In the genomic region with DNA sequence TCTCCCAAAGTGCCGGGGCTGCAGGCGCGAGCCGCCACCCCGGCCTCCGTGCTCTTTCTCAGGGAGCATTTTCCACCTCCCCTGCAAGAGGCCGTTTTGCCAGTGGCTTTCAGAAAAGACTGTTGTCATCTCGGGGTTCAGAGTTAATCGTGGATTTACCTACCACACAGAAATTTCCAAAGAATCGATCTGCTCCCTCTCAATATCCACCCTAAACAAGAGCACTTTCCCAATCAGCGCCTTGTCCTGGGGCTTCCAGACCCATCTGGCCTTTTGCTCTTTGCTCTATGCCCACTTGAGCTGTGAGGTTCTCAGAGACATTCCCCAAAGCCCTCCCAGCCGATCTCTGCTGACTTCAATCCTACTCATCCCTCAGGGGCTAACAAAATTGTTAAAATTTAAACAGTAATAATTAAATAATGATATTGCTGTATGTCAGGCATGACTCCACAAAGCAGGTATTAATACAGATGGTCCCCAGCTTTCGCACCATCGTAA, we compare ENCODE assay signal across 8 cellular contexts.
DNase-seq lines count a peak whose midpoint lies in the region; ATAC-seq, FAIRE-seq and TF ChIP-seq lines count a peak whose summit lies in the region.

No MANE protein-coding gene starts in this region.

- no peaks in the 10 kb centered on the region for H3K27me3 ChIP-seq in CD8-positive, alpha-beta memory T cell (ENCODE audit: insufficient read depth, low read length, poor library complexity, severe bottlenecking)
- H3K27me3 ChIP-seq in OCI-LY1 (ENCODE audit: insufficient read depth, low read length), result no peaks in the 10 kb centered on the region
- H3K27me3 ChIP-seq in endothelial cell of umbilical vein (ENCODE audit: control insufficient read depth in 2 of 2, insufficient read depth in 2 of 2, low read length in 2 of 2), result no peaks in the 10 kb centered on the region
- no peaks in the 10 kb centered on the region for H3K27me3 ChIP-seq in psoas muscle (ENCODE audit: insufficient read depth in 3 of 3, low read length in 2 of 3)

- dilution Hi-C loops in endothelial cell of umbilical vein (cut with MboI; ENCODE audit: extremely low pct_ligation_motif_present, low sequenced_read_pairs), result no loop called here

- 88 to 90% (median 89%) methylated on average over 14 of the region's 14 CpGs for WGBS in psoas muscle, 3 donors

- H3K79me2 ChIP-seq in OCI-LY1 (ENCODE audit: insufficient read depth, low read length) (no peaks in the 10 kb centered on the region), endothelial cell of umbilical vein (ENCODE audit: control insufficient read depth, insufficient read depth, low read length) (no peaks in the 10 kb centered on the region)

- H3K4me2 ChIP-seq in OCI-LY1 (ENCODE audit: low read length) (peak overlapping the region; percentile 50), endothelial cell of umbilical vein (ENCODE audit: insufficient read depth, low read length) (no peak overlapping the region)

- H3K4me1 Mint-ChIP-seq in CD8-positive, alpha-beta memory T cell, result peaks cover 13 to 21% (median 16%) of the 10 kb centered on the region in 3 donors
- H3K4me1 Mint-ChIP-seq in nephron progenitor cell, result peaks cover 57% of the 10 kb centered on the region

- no peak for ATAC-seq in psoas muscle
- ATAC-seq in GM19351 (IDR thresholded peaks at IDR 0.05; ENCODE audit: unreplicated experiment), result no peak

- H3F3A ChIP-seq in OCI-LY1 (ENCODE audit: insufficient read depth, low read length), result no peaks in the 10 kb centered on the region

- FAIRE-seq in endothelial cell of umbilical vein (lab: Jason Lieb, UNC), result no peak

- H3K9me2 ChIP-seq in OCI-LY1 (ENCODE audit: low read depth, low read length), result no peaks in the 10 kb centered on the region

- DNase-seq in CD8-positive, alpha-beta memory T cell, result no peak
- DNase-seq in endothelial cell of umbilical vein (ENCODE audit: low read depth, low spot score) (peak; percentile 4), psoas muscle (peak in 1 of 2 donors; percentile 6), amniotic stem cell (lab: John Stamatoyannopoulos, UW) (no peak), nephron progenitor cell (no peak), GM20000 (ENCODE audit: low spot score) (no peak)

- H3K9me3 Mint-ChIP-seq in CD8-positive, alpha-beta memory T cell, result no peaks in the 10 kb centered on the region
- peaks cover 10% of the 10 kb centered on the region for H3K9me3 Mint-ChIP-seq in nephron progenitor cell

- peaks cover 0 to 2% of the 10 kb centered on the region in 2 donors for H3K27me3 Mint-ChIP-seq in CD8-positive, alpha-beta memory T cell
- H3K27me3 Mint-ChIP-seq in nephron progenitor cell (ENCODE audit: low read depth, poor library complexity), result peaks cover 11% of the 10 kb centered on the region

- POLR2A ChIA-PET in CD8-positive, alpha-beta memory T cell (lab: Charles Lee), result interaction anchor here (0.7 to 1.5 kb wide), 2 partner anchors 175 to 180 kb away, joined by 3 to 7 read pairs; partner anchors contain the start of gene WNK1
- POLR2A ChIA-PET in endothelial cell of umbilical vein (lab: Charles Lee), result no interaction called here

- peak overlapping the region; percentile 30 for H3K4me3 ChIP-seq in CD8-positive, alpha-beta memory T cell (ENCODE audit: low read length)
- H3K4me3 ChIP-seq in OCI-LY1 (ENCODE audit: low read depth, low read length, poor library complexity, severe bottlenecking), result peak overlapping the region; percentile 30
- H3K4me3 ChIP-seq in endothelial cell of umbilical vein (replicated peaks in 1 of 3; ENCODE audit: insufficient read depth in 1 of 3, low read depth in 1 of 3, low read length in 3 of 3), result no peak overlapping the region
- peak overlapping the region; percentile 48 for H3K4me3 ChIP-seq in psoas muscle

- peaks cover 14% of the 10 kb centered on the region for H3K4me1 ChIP-seq in CD8-positive, alpha-beta memory T cell (ENCODE audit: insufficient read depth, low read length)
- H3K4me1 ChIP-seq in OCI-LY1 (ENCODE audit: insufficient read depth, low read length, severe bottlenecking) (peaks cover 19% of the 10 kb centered on the region), endothelial cell of umbilical vein (ENCODE audit: control insufficient read depth, extremely low read depth, insufficient read depth, low read length) (peaks cover 16% of the 10 kb centered on the region), psoas muscle (peaks cover 43% of the 10 kb centered on the region)

- no peaks in the 10 kb centered on the region for H3K36me3 Mint-ChIP-seq in CD8-positive, alpha-beta memory T cell
- H3K36me3 Mint-ChIP-seq in nephron progenitor cell (ENCODE audit: low read depth), result no peaks in the 10 kb centered on the region

- CTCF ChIA-PET in CD8-positive, alpha-beta memory T cell (lab: Charles Lee), result interaction anchor here (0.7 to 4.3 kb wide), 51 partner anchors 10 to 1006 kb away, joined by 3 to 66 read pairs (median 4); partner anchors contain the start of genes RAD52 and WNK1
- CTCF ChIA-PET in endothelial cell of umbilical vein (lab: Charles Lee), result interaction anchor here (0.6 to 8.1 kb wide), 32 partner anchors 15 to 1007 kb away, joined by 3 to 182 read pairs (median 6); partner anchors contain the start of genes RAD52 and WNK1

- no peaks in the 10 kb centered on the region for H3K9me3 ChIP-seq in CD8-positive, alpha-beta memory T cell (ENCODE audit: low read length)
- H3K9me3 ChIP-seq in OCI-LY1 (ENCODE audit: low read length) (no peaks in the 10 kb centered on the region), endothelial cell of umbilical vein (replicated peaks; ENCODE audit: control insufficient read depth, insufficient read depth, low read length) (no peaks in the 10 kb centered on the region), psoas muscle (no peaks in the 10 kb centered on the region)

- peak overlapping the region in 5 of 8 donors; percentile 13 to 66 (median 43) for H3K27ac Mint-ChIP-seq in CD8-positive, alpha-beta memory T cell
- no peak overlapping the region for H3K27ac Mint-ChIP-seq in nephron progenitor cell

- H3K4me3 Mint-ChIP-seq in CD8-positive, alpha-beta memory T cell, result peak overlapping the region in 5 of 7 donors; percentile 35 to 63 (median 49)
- H3K4me3 Mint-ChIP-seq in nephron progenitor cell, result no peak overlapping the region

- H2AFZ ChIP-seq in OCI-LY1 (ENCODE audit: low read length) (peak overlapping the region; percentile 36; the same call in 1 of the 2 replicates), endothelial cell of umbilical vein (ENCODE audit: low read depth, low read length) (peak overlapping the region; percentile 75)

- no TSS peak for BruUV-seq in endothelial cell of umbilical vein (replicated peaks; lab: Mats Ljungman, UMichigan)

- H3K9ac ChIP-seq in OCI-LY1 (ENCODE audit: low read length) (peak overlapping the region; percentile 46), endothelial cell of umbilical vein (replicated peaks; ENCODE audit: extremely low read depth, insufficient read depth, low read length) (no peak overlapping the region)

- H3K27ac ChIP-seq in CD8-positive, alpha-beta memory T cell (ENCODE audit: low read depth, low read length), result no peak overlapping the region
- H3K27ac ChIP-seq in OCI-LY1 (ENCODE audit: low read depth, low read length, poor library complexity, severe bottlenecking) (peak overlapping the region; percentile 12), endothelial cell of umbilical vein (ENCODE audit: insufficient read depth, low read depth, low read length) (no peak overlapping the region), psoas muscle (peak overlapping the region; percentile 67)

- H4K20me1 ChIP-seq in OCI-LY1 (ENCODE audit: insufficient read depth, low read length), result no peaks in the 10 kb centered on the region
- H4K20me1 ChIP-seq in endothelial cell of umbilical vein (replicated peaks; ENCODE audit: control insufficient read depth, extremely low read depth, insufficient read depth, low read length), result no peaks in the 10 kb centered on the region

- H3K9me1 ChIP-seq in endothelial cell of umbilical vein (replicated peaks; ENCODE audit: control insufficient read depth, extremely low read depth, insufficient read depth, low read length), result no peaks in the 10 kb centered on the region

- H3K36me3 ChIP-seq in CD8-positive, alpha-beta memory T cell (ENCODE audit: insufficient read depth, low read length), result no peaks in the 10 kb centered on the region
- H3K36me3 ChIP-seq in OCI-LY1 (ENCODE audit: insufficient read depth, low read length), result peaks cover 6% of the 10 kb centered on the region; the same call in 1 of the 2 replicates
- H3K36me3 ChIP-seq in endothelial cell of umbilical vein (ENCODE audit: control insufficient read depth in 2 of 2, extremely low read depth in 1 of 2, insufficient read depth in 2 of 2, low read length in 2 of 2), result no peaks in the 10 kb centered on the region
- H3K36me3 ChIP-seq in psoas muscle (ENCODE audit: insufficient read depth in 1 of 2, low read depth in 1 of 2), result no peaks in the 10 kb centered on the region

- TF ChIP-seq CTCF in OCI-LY1 (IDR thresholded peaks at IDR 0.05; ENCODE audit: low read length) (no peak), endothelial cell of umbilical vein (IDR thresholded peaks at IDR 0.05; ENCODE audit: extremely low read depth in 1 of 2, insufficient read depth in 1 of 2, low read depth in 1 of 2, low read length in 2 of 2) (no peak), psoas muscle (IDR thresholded peaks at IDR 0.05) (no peak), nephron progenitor cell (IDR thresholded peaks at IDR 0.05) (no peak), GM20000 (IDR thresholded peaks at IDR 0.05; ENCODE audit: extremely low read depth, missing control alignments) (no peak)

- intact Hi-C loops in endothelial cell of umbilical vein (cut with micrococcal nuclease), result loop anchor here (1.0 kb wide), 6 partner anchors 34 to 373 kb away; partner anchors contain the start of gene RAD52
- intact Hi-C loops in psoas muscle (cut with DNase I), result loop anchor here (5.0 kb wide), 2 partner anchors 61 to 71 kb away; no protein-coding TSS in a partner anchor

- no peak for TF ChIP-seq POLR2A in endothelial cell of umbilical vein (IDR thresholded peaks at IDR 0.05; ENCODE audit: low read depth, low read length)

TF ChIP-seq in endothelial cell of umbilical vein, 7 proteins besides CTCF, POLR2A, EP300 and RAD21:
- TF ChIP-seq GATA2 (IDR thresholded peaks at IDR 0.05; ENCODE audit: insufficient read depth, insufficient read length, low read depth, low read length) (no peak), JUN (IDR thresholded peaks at IDR 0.05; ENCODE audit: borderline replicate concordance, insufficient read depth, insufficient read length, low read depth) (no peak), POLR2AphosphoS5 (IDR thresholded peaks at IDR 0.05; ENCODE audit: insufficient read depth, low read depth, low read length) (no peak), FOS (IDR thresholded peaks at IDR 0.05; ENCODE audit: borderline replicate concordance, insufficient read depth, low read length) (no peak), MYC (IDR thresholded peaks at IDR 0.05; ENCODE audit: low read depth, low read length) (no peak), EZH2 (IDR thresholded peaks at IDR 0.05; ENCODE audit: borderline replicate concordance, low read depth, low read length, severe bottlenecking) (no peak)
- TF ChIP-seq, protein P1, sequence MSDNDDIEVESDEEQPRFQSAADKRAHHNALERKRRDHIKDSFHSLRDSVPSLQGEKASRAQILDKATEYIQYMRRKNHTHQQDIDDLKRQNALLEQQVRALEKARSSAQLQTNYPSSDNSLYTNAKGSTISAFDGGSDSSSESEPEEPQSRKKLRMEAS (IDR thresholded peaks at IDR 0.05; ENCODE audit: insufficient read depth, insufficient read length), result no peak

Comparison
In these comparisons a context has a peak if more than half of its experiments do, and no peak if none do; other contexts are left out.
1. H3K27ac ChIP-seq: peak in OCI-LY1 (single experiment) and psoas muscle (single experiment); none in CD8-positive, alpha-beta memory T cell (single experiment) and endothelial cell of umbilical vein (single experiment).
2. H3K4me3 ChIP-seq: peak in CD8-positive, alpha-beta memory T cell (single experiment), OCI-LY1 (single experiment) and psoas muscle (single experiment); none in endothelial cell of umbilical vein (0 of 3).